Comparison of ENCODE assay signal across 18 cellular contexts in the genomic region with DNA sequence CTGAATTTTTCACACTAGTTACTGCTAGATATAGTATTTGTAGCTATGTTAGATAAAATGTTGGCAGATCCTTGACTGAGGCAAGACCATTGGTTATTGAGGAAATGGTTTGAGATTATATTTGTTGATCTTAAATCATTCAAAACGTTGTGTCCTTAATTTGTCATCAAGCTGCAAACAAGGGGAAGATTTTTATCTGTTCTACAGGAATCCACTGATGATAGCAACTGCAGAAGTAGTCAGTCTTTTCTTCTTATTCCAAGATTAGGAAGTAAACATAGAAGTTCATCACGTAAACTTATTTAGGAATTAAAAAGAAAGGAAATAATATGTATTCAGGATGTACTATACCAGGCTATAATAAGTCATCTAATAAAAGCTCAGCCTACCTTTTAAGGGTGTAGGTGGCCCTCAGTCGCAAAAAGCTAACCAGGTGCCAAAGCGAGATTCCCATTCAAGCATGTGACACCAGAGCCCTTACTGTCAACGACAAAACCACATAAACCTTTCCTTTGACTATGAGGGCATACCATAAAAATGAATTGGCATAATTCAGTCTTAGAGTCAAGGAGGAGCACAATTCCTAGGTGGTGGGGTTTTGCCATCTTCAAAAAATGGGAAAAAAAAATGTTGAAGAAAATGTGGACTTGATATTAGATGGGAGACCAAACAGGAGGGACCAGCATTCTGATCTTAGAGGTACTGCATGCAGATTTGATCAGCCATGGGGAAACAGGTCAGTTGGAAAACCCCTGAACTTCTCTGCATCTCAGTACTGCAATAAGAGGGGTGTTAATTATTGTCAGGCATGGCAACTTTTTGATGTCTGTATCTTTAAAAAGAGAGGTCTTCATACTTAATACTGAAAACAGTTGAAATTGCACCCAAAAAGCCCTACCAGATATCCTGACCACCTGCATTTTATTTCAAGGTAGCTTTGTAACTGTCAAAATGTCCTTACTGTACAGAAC.
DNase-seq lines count a peak whose midpoint lies in the region; ATAC-seq and TF ChIP-seq lines count a peak whose summit lies in the region.
"Had no signal": no experiment of that assay in that cellular context is flagged by ENCODE, and none has a peak within 500 bp of the region (broad histone marks: within the 10 kb centered on the region; RNA-seq: fewer than 3 reads in every experiment).

No MANE protein-coding gene starts in this region.

- 84 to 86% methylated on average over 5 of the region's 5 CpGs for WGBS in thyroid gland, 2 donors

- H3K9ac ChIP-seq in OCI-LY3 (ENCODE audit: low read length) = peak overlapping the region; percentile 31; the same call in 1 of the 2 replicates
- H3K9ac ChIP-seq: BLaER1 treated with 17β-estradiol and CSF1 and Interleukin-3, amounts not matched to agents 10 nM and 100 nM had no signal

- H3K36me3 ChIP-seq in OCI-LY3 (replicated peaks; ENCODE audit: low read depth, low read length) (peaks cover 8% of the 10 kb centered on the region), thyroid gland (no peaks in the 10 kb centered on the region)
- H3K36me3 ChIP-seq: sigmoid colon had no signal

- H3K27me3 ChIP-seq in OCI-LY3 (ENCODE audit: low read depth, low read length) (no peaks in the 10 kb centered on the region), thyroid gland (no peaks in the 10 kb centered on the region)
- H3K27me3 ChIP-seq: BLaER1 treated with 17β-estradiol and CSF1 and Interleukin-3, amounts not matched to agents 10 nM and 100 nM; sigmoid colon had no signal

- H3K79me2 ChIP-seq in OCI-LY3 (ENCODE audit: low read length) = no peaks in the 10 kb centered on the region

- TF ChIP-seq CTCF in GM20000 (IDR thresholded peaks at IDR 0.05; ENCODE audit: extremely low read depth, missing control alignments) (no peak), OCI-LY3 (IDR thresholded peaks at IDR 0.05; ENCODE audit: low read depth, low read length) (no peak), thyroid gland (IDR thresholded peaks at IDR 0.05) (no peak)

- intact Hi-C loops in thyroid gland (cut with DNase I) = no loop called here

- H4K20me1 ChIP-seq in OCI-LY3 (ENCODE audit: insufficient read depth, low read length) = no peaks in the 10 kb centered on the region
- H4K20me1 ChIP-seq: BLaER1 treated with 17β-estradiol and CSF1 and Interleukin-3, amounts not matched to agents 10 nM and 100 nM had no signal

- H3K27ac ChIP-seq in OCI-LY3 (ENCODE audit: low read length) = peak overlapping the region; percentile 70
- H3K27ac ChIP-seq in thyroid gland = no peak overlapping the region
- H3K27ac ChIP-seq: left ventricle myocardium inferior, sigmoid colon had no signal

- H3K4me1 ChIP-seq in OCI-LY3 (ENCODE audit: low read length) (peaks cover 31% of the 10 kb centered on the region), thyroid gland (peaks cover 0 to 5% of the 10 kb centered on the region in 2 donors)
- H3K4me1 ChIP-seq: sigmoid colon had no signal

- TF ChIP-seq POLR2A in thyroid gland (IDR thresholded peaks at IDR 0.05) = no peak

- no peak overlapping the region for H2AFZ ChIP-seq in OCI-LY3 (ENCODE audit: low read depth, low read length)

- H3K4me2 ChIP-seq in OCI-LY3 (ENCODE audit: low read length) = peak overlapping the region; percentile 70

- DNase-seq in GM20000 (ENCODE audit: low spot score) (peak; percentile 35), MV-4-11 (lab: John Stamatoyannopoulos, UW) (no peak), thyroid gland (no peak), activated gamma-delta T cell (lab: John Stamatoyannopoulos, UW) (no peak), SKM-1 treated with dmso at 0.1 percent for 144 hours (lab: John Stamatoyannopoulos, UW; ENCODE audit: unreplicated experiment) (no peak)
- DNase-seq: activated CD4-positive, alpha-beta memory T cell treated with anti-CD3 and anti-CD28 coated beads, Interleukin-2, amount 10 ng/mL, durations not matched to agents 7 days and 5 days; activated naive CD4-positive, alpha-beta T cell treated with anti-CD3 and anti-CD28 coated beads, Interleukin-2, amount 50 U/mL, for 16 hours; caudate nucleus; hypothalamus; IMR-90; left ventricle myocardium inferior; NCI-H524; sigmoid colon; substantia nigra had no signal

- H3K4me3 ChIP-seq in OCI-LY3 (ENCODE audit: low read length) (peak overlapping the region; percentile 40), thyroid gland (replicated peaks in 1 of 3) (no peak overlapping the region)
- H3K4me3 ChIP-seq: BLaER1 treated with 17β-estradiol and CSF1 and Interleukin-3, amounts not matched to agents 10 nM and 100 nM; left ventricle myocardium inferior; sigmoid colon had no signal

- no peaks in the 10 kb centered on the region for H3K9me3 ChIP-seq in OCI-LY3 (ENCODE audit: insufficient read depth, low read length)
- no peaks in the 10 kb centered on the region for H3K9me3 ChIP-seq in thyroid gland
- H3K9me3 ChIP-seq: left ventricle myocardium inferior, sigmoid colon had no signal

- ATAC-seq in GM18517 (IDR thresholded peaks at IDR 0.05; ENCODE audit: unreplicated experiment) (peak; percentile 51), HG02981 (IDR thresholded peaks at IDR 0.05; ENCODE audit: unreplicated experiment) (peak; percentile 81)
